In the genomic region with DNA sequence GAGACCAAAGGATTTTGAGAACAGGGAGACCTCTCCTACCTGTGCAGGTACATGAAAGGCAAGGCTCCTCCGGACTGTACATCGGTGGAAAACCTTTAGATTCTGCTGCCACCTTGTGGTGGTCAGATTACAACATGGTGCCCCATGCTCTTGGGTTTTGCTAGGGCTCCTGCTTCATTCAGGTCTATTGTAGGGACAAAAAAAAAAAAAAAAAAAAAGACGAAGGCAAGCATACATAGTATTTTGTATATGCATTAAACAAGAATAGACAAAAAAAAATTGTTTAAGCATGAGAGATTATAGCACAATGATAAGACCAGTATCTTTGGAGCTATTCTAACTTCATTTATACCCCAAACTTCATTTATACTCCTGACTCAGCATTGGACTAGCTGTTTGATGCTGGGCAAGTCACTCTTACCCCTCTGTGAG, we compare ENCODE assay signal across 8 cellular contexts. TPM values are rescaled to one million over a fixed set of nuclear protein-coding genes. Genes with fewer than 3 reads are reported as not detected.
DNase-seq lines count a peak whose midpoint lies in the region; ATAC-seq and TF ChIP-seq lines count a peak whose summit lies in the region.

No MANE protein-coding gene starts in this region.

- 0% methylated on average over 3 of the region's 3 CpGs for WGBS in esophagus squamous epithelium, 2 donors
- 2% methylated on average over 3 of the region's 3 CpGs for WGBS in thyroid gland, 2 donors

- TF ChIP-seq CTCF in AG10803 (conservative IDR thresholded peaks at IDR 0.05; ENCODE audit: low read length), result peak; percentile 74
- TF ChIP-seq CTCF in esophagus squamous epithelium (IDR thresholded peaks at IDR 0.05), result peak in 5 of 6 experiments; percentile 54 to 70 (median 57)
- TF ChIP-seq CTCF in neural progenitor cell (IDR thresholded peaks at IDR 0.05), result peak; percentile 72
- TF ChIP-seq CTCF in thyroid gland (IDR thresholded peaks at IDR 0.05), result peak; percentile 45 to 76 (median 54)

- no peak for TF ChIP-seq POLR2A in esophagus squamous epithelium (IDR thresholded peaks at IDR 0.05)
- no peak for TF ChIP-seq POLR2A in thyroid gland (IDR thresholded peaks at IDR 0.05)

- H3K79me2 ChIP-seq in neural progenitor cell (ENCODE audit: low read depth), result no peaks in the 10 kb centered on the region

- ATAC-seq in GM18868 (IDR thresholded peaks at IDR 0.05; ENCODE audit: unreplicated experiment), result peak; percentile 61
- peak; percentile 51 for ATAC-seq in HG03565 (IDR thresholded peaks at IDR 0.05; ENCODE audit: unreplicated experiment)

- peaks cover 26% of the 10 kb centered on the region for H3K27me3 Mint-ChIP-seq in neural progenitor cell (ENCODE audit: insufficient read depth, low read depth)

- no peak overlapping the region for H2AFZ ChIP-seq in neural progenitor cell (replicated peaks)

- H3K4me1 ChIP-seq in esophagus squamous epithelium (peaks cover 8 to 13% (median 10%) of the 10 kb centered on the region in 3 donors), neural progenitor cell (peaks cover 4% of the 10 kb centered on the region), thyroid gland (peaks cover 0 to 5% of the 10 kb centered on the region in 2 donors)

- H3K36me3 Mint-ChIP-seq in neural progenitor cell, result no peaks in the 10 kb centered on the region

- H3K4me3 ChIP-seq in AG10803 (ENCODE audit: low read length), result no peak overlapping the region
- no peak overlapping the region for H3K4me3 ChIP-seq in esophagus squamous epithelium
- H3K4me3 ChIP-seq in neural progenitor cell, result no peak overlapping the region
- no peak overlapping the region for H3K4me3 ChIP-seq in thyroid gland (replicated peaks in 1 of 3)

- peaks cover 4% of the 10 kb centered on the region for H3F3A ChIP-seq in neural progenitor cell (ENCODE audit: low read depth)

- H3K27me3 ChIP-seq in esophagus squamous epithelium, result peaks cover 0 to 54% (median 1%) of the 10 kb centered on the region in 4 donors
- H3K27me3 ChIP-seq in neural progenitor cell, result peaks cover 32% of the 10 kb centered on the region
- H3K27me3 ChIP-seq in thyroid gland, result no peaks in the 10 kb centered on the region

- H3K4me3 Mint-ChIP-seq in neural progenitor cell, result no peak overlapping the region

- DNase-seq in AG10803 (ENCODE audit: low read depth), result peak; percentile 42
- DNase-seq in NOMO-1 treated with DMSO at 0.1 percent for 48 hours (lab: John Stamatoyannopoulos, UW; ENCODE audit: unreplicated experiment), result peak; percentile 5
- peak; percentile 40 for DNase-seq in activated T-cell treated with anti-CD3 and anti-CD28 coated beads for 1 hour (ENCODE audit: low read depth)
- DNase-seq in esophagus squamous epithelium (lab: John Stamatoyannopoulos, UW), result no peak
- DNase-seq in neural progenitor cell (ENCODE audit: low spot score), result peak; percentile 85
- peak; percentile 72 for DNase-seq in thyroid gland

- H3K9me3 Mint-ChIP-seq in neural progenitor cell, result no peaks in the 10 kb centered on the region

- H3K4me1 Mint-ChIP-seq in neural progenitor cell, result peaks cover 9% of the 10 kb centered on the region

- no peaks in the 10 kb centered on the region for H3K36me3 ChIP-seq in esophagus squamous epithelium
- no peaks in the 10 kb centered on the region for H3K36me3 ChIP-seq in neural progenitor cell
- no peaks in the 10 kb centered on the region for H3K36me3 ChIP-seq in thyroid gland

- intact Hi-C loops in esophagus squamous epithelium (cut with DNase I), result no loop called here
- intact Hi-C loops in thyroid gland (cut with DNase I), result loop anchor here (5.0 kb wide), 1 partner anchor 88 kb away; no protein-coding TSS in a partner anchor

- H3K9ac ChIP-seq in neural progenitor cell, result no peak overlapping the region

- no peaks in the 10 kb centered on the region for H4K20me1 ChIP-seq in neural progenitor cell (ENCODE audit: low read depth)

- H3K4me2 ChIP-seq in neural progenitor cell, result no peak overlapping the region

- H3K9me3 ChIP-seq in esophagus squamous epithelium (no peaks in the 10 kb centered on the region), neural progenitor cell (ENCODE audit: low read depth) (no peaks in the 10 kb centered on the region), thyroid gland (no peaks in the 10 kb centered on the region)

- H3K27ac ChIP-seq in esophagus squamous epithelium (no peak overlapping the region), neural progenitor cell (no peak overlapping the region), thyroid gland (no peak overlapping the region)

- no peak overlapping the region for H3K27ac Mint-ChIP-seq in neural progenitor cell

RNA-seq across cellular contexts. Expression of a gene that starts 27.4 kb away (rescaled TPM):
- 10 to 100 TPM; 16.6 to 30.9 (median 22.8) TPM for total RNA-seq in esophagus squamous epithelium
- total RNA-seq in neural progenitor cell (ENCODE audit: low replicate concordance), result 2.2 and 4.4 TPM in 2 replicates
- total RNA-seq in thyroid gland, result 10 to 100 TPM; 29.4 to 83.0 (median 55.9) TPM

RNA-seq across cellular contexts. Expression of a gene that starts 34.0 kb away (rescaled TPM):
- total RNA-seq in esophagus squamous epithelium (10 to 100 TPM; 21.0 to 57.7 (median 36.1) TPM), neural progenitor cell (ENCODE audit: low replicate concordance) (31.1 and 41.2 TPM in 2 replicates), thyroid gland (10 to 100 TPM; 22.6 to 47.3 (median 32.5) TPM)

RNA-seq across cellular contexts. Expression of a gene that starts 57.5 kb away (rescaled TPM):
- under 1 TPM in 1 of 4 donors, not detected in 3; 0.15 TPM for total RNA-seq in esophagus squamous epithelium
- total RNA-seq in neural progenitor cell (ENCODE audit: low replicate concordance), result 0.43 and 7.3 TPM in 2 replicates
- under 1 TPM in 1 of 4 donors, not detected in 3; 0.22 TPM for total RNA-seq in thyroid gland
